1 cellular context compared by ENCODE assay signal in the genomic region with DNA sequence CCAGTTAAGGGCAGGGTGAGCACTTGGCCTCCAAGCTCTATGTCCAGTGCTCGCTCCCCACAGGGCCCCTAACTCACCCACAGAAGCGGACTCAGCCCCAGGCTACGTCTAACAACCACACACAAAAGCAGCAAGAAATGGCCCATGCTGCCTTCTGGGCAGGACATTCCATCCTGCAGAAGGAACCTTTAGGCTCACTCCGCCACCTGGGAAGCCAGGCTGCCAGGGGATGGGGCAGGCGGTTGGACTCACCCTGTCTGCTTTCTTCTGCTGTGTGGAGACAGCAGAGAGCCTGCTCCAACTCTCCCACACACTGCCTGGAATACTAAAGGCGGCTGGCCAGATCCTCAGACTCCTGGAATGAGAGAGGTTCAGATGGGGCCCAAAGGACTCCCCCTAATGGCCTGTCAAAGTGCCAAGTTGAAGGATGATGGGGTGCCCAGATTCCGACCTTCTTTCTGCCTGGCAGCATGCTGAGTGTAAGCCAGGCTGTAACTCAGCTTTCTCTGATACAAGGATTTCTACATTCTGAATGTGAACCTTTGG.
TF ChIP-seq lines count a peak whose summit lies in the region.

No MANE protein-coding gene starts in this region.

TF ChIP-seq in WTC11, 78 proteins besides CTCF, POLR2A, EP300 and RAD21 (continued from another document):
- no peak for TF ChIP-seq TCF7 (CRISPR knock-in tag; IDR thresholded peaks at IDR 0.05; ENCODE audit: low read depth)
- no peak for TF ChIP-seq GTF2I (CRISPR knock-in tag; conservative IDR thresholded peaks at IDR 0.05)
- no peak for TF ChIP-seq ZNF317 (CRISPR knock-in tag; IDR thresholded peaks at IDR 0.05; ENCODE audit: borderline replicate concordance, low read depth)
- no peak for TF ChIP-seq OVOL2 (CRISPR knock-in tag; IDR thresholded peaks at IDR 0.05; ENCODE audit: borderline replicate concordance)
- TF ChIP-seq, protein P1, sequence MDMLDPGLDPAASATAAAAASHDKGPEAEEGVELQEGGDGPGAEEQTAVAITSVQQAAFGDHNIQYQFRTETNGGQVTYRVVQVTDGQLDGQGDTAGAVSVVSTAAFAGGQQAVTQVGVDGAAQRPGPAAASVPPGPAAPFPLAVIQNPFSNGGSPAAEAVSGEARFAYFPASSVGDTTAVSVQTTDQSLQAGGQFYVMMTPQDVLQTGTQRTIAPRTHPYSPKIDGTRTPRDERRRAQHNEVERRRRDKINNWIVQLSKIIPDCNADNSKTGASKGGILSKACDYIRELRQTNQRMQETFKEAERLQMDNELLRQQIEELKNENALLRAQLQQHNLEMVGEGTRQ (CRISPR knock-in tag; IDR thresholded peaks at IDR 0.05) = no peak
- TF ChIP-seq NFE2L1 (CRISPR knock-in tag; IDR thresholded peaks at IDR 0.05) = no peak
- TF ChIP-seq SMAD4 (CRISPR knock-in tag; IDR thresholded peaks at IDR 0.05) = no peak
